9 cellular contexts compared by ENCODE assay signal in the genomic region with DNA sequence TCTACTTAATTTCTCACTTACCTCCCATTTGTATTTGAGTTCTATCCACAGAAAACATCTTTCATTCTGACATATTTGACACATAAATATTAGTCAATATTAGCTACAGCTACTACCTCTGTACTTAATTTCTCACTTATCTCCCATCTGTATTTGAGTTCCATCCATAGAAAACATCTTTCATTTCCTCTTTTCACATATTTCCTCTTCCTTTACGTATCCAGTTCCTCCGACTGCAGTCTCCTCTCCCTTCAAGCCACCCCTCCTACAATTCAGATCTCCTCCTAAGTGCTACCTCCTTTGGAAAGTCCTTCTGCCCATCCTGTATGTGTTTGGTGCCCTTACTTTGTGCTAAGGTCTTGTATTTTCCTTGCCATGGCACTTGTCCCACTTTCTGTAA. TPM values are rescaled to one million over a fixed set of nuclear protein-coding genes. Genes with fewer than 3 reads are reported as not detected.
DNase-seq lines count a peak whose midpoint lies in the region; ATAC-seq, FAIRE-seq and TF ChIP-seq lines count a peak whose summit lies in the region.
"Had no signal": no experiment of that assay in that cellular context is flagged by ENCODE, and none has a peak within 500 bp of the region (broad histone marks: within the 10 kb centered on the region; RNA-seq: fewer than 3 reads in every experiment).

No MANE protein-coding gene starts in this region.

- H4K20me1 ChIP-seq in KMS-11 (ENCODE audit: insufficient read depth) = no peaks in the 10 kb centered on the region

- no peak for TF ChIP-seq CTCF in CD14-positive monocyte (IDR thresholded peaks at IDR 0.05)
- TF ChIP-seq CTCF in KMS-11 (conservative IDR thresholded peaks at IDR 0.05; ENCODE audit: low read depth, low read length) = no peak
- TF ChIP-seq CTCF in bronchial epithelial cell (IDR thresholded peaks at IDR 0.05; ENCODE audit: insufficient read depth, low read length, severe bottlenecking) = no peak
- no peak for TF ChIP-seq CTCF in lower leg skin (IDR thresholded peaks at IDR 0.05)

- FAIRE-seq in bronchial epithelial cell (lab: Jason Lieb, UNC) = no peak

- H3K27ac Mint-ChIP-seq in CD14-positive monocyte = peak overlapping the region; percentile 57 to 90 (median 76)
- H3K27ac Mint-ChIP-seq in natural killer cell treated with Interleukin-12 subunit alpha and Interleukin-12 subunit beta and Interleukin-15 and Interleukin-18, amount 100 ng/mL, for 72 hours = peak overlapping the region; percentile 96 to 100

- H3K4me3 Mint-ChIP-seq in CD14-positive monocyte = peak overlapping the region; percentile 99 to 100
- H3K4me3 Mint-ChIP-seq in natural killer cell treated with Interleukin-12 subunit alpha and Interleukin-12 subunit beta and Interleukin-15 and Interleukin-18, amount 100 ng/mL, for 72 hours = peak overlapping the region; percentile 99

- H3K9ac ChIP-seq in KMS-11 = no peak overlapping the region

- H3K4me3 ChIP-seq in KMS-11 (IDR thresholded peaks at IDR 0.05; ENCODE audit: insufficient read depth, low read depth, low read length) = no peak overlapping the region
- peak overlapping the region; percentile 59 for H3K4me3 ChIP-seq in bronchial epithelial cell (ENCODE audit: low read depth, low read length)
- H3K4me3 ChIP-seq in lower leg skin (ENCODE audit: low read depth, poor library complexity, severe bottlenecking) = no peak overlapping the region
- H3K4me3 ChIP-seq: mucosa of descending colon had no signal

- no peaks in the 10 kb centered on the region for H3K36me3 ChIP-seq in KMS-11 (ENCODE audit: insufficient read depth)
- peaks cover 5% of the 10 kb centered on the region for H3K36me3 ChIP-seq in bronchial epithelial cell (ENCODE audit: control insufficient read depth, insufficient read depth, low read length)

- H3K27ac ChIP-seq in KMS-11 = no peak overlapping the region

- DNase-seq in CD14-positive monocyte (ENCODE audit: low spot score) = no peak
- DNase-seq in bronchial epithelial cell (ENCODE audit: low read depth) = no peak
- no peak for DNase-seq in natural killer cell treated with Interleukin-12 subunit alpha and Interleukin-12 subunit beta and Interleukin-15 and Interleukin-18, amount 100 ng/mL, for 72 hours (ENCODE audit: low spot score)
- DNase-seq in lower leg skin (ENCODE audit: low spot score in 2 of 2) = no peak
- no peak for DNase-seq in DMS79 treated with DMSO at 0.1 percent for 48 hours (lab: John Stamatoyannopoulos, UW)
- DNase-seq in stimulated activated CD4-positive, alpha-beta T cell treated with anti-CD3 and anti-CD28 coated beads, Interleukin-4, amount 100 ng/mL, for 1 hour = no peak
- no peak for DNase-seq in activated naive CD4-positive, alpha-beta T cell treated with Interleukin-2 at 50 U/mL for 16 hours
- DNase-seq: mucosa of descending colon had no signal

- H3K4me1 ChIP-seq in KMS-11 (ENCODE audit: low read depth, poor library complexity, severe bottlenecking) = peaks cover 29% of the 10 kb centered on the region

- intact Hi-C loops in CD14-positive monocyte (cut with micrococcal nuclease) (no loop called here), lower leg skin (cut with DNase I; ENCODE audit: low total_unique reads) (no loop called here)

- H3K27me3 ChIP-seq in KMS-11 (ENCODE audit: insufficient read depth, low read depth) (no peaks in the 10 kb centered on the region), bronchial epithelial cell (ENCODE audit: control insufficient read depth, insufficient read depth, low read length) (no peaks in the 10 kb centered on the region)

- no peaks in the 10 kb centered on the region for H3K9me3 Mint-ChIP-seq in CD14-positive monocyte
- H3K9me3 Mint-ChIP-seq in natural killer cell treated with Interleukin-12 subunit alpha and Interleukin-12 subunit beta and Interleukin-15 and Interleukin-18, amount 100 ng/mL, for 72 hours = no peaks in the 10 kb centered on the region

- peaks cover 11 to 21% of the 10 kb centered on the region in 2 donors for H3K36me3 Mint-ChIP-seq in CD14-positive monocyte
- H3K36me3 Mint-ChIP-seq in natural killer cell treated with Interleukin-12 subunit alpha and Interleukin-12 subunit beta and Interleukin-15 and Interleukin-18, amount 100 ng/mL, for 72 hours = peaks cover 17% of the 10 kb centered on the region

- TF ChIP-seq POLR2A in lower leg skin (IDR thresholded peaks at IDR 0.05) = no peak

- H2AFZ ChIP-seq in KMS-11 (ENCODE audit: low read depth) = no peak overlapping the region

- H3K4me2 ChIP-seq in KMS-11 = peak overlapping the region; percentile 88

- no peaks in the 10 kb centered on the region for H3K27me3 Mint-ChIP-seq in CD14-positive monocyte (ENCODE audit: low read depth in 3 of 3)
- no peaks in the 10 kb centered on the region for H3K27me3 Mint-ChIP-seq in natural killer cell treated with Interleukin-12 subunit alpha and Interleukin-12 subunit beta and Interleukin-15 and Interleukin-18, amount 100 ng/mL, for 72 hours

- WGBS in lower leg skin, 2 donors = 62 to 79% methylated on average over 2 of the region's 2 CpGs

- no peak for ATAC-seq in natural killer cell treated with Interleukin-12 subunit alpha and Interleukin-12 subunit beta and Interleukin-15 and Interleukin-18, amount 100 ng/mL, for 72 hours

- peaks cover 34% of the 10 kb centered on the region for H3K4me1 Mint-ChIP-seq in CD14-positive monocyte
- H3K4me1 Mint-ChIP-seq in natural killer cell treated with Interleukin-12 subunit alpha and Interleukin-12 subunit beta and Interleukin-15 and Interleukin-18, amount 100 ng/mL, for 72 hours (ENCODE audit: low read depth in 2 of 2) = peaks cover 33 to 37% of the 10 kb centered on the region in 2 donors

- H3K79me2 ChIP-seq in KMS-11 (ENCODE audit: insufficient read depth, low read depth) = peaks cover 43% of the 10 kb centered on the region

RNA-seq across cellular contexts. Expression of a gene that starts 1.6 kb away (rescaled TPM):
- 10 to 100 TPM; 16.9 to 18.3 TPM for polyA plus RNA-seq in CD14-positive monocyte
- total RNA-seq in bronchial epithelial cell = 21.9 and 26.5 TPM in 2 replicates
- 10 to 100 TPM; 19.9 to 20.1 TPM for total RNA-seq in natural killer cell treated with Interleukin-12 subunit alpha and Interleukin-12 subunit beta and Interleukin-15 and Interleukin-18, amount 100 ng/mL, for 72 hours
- total RNA-seq in lower leg skin = 10 to 100 TPM in 3 of 4 donors, 1 to 10 TPM in 1; 8.7 to 12.7 (median 11.8) TPM

RNA-seq across cellular contexts. Expression of a gene that starts 1.8 kb away (rescaled TPM):
- 10 to 100 TPM; 14.5 to 18.9 TPM for polyA plus RNA-seq in CD14-positive monocyte
- total RNA-seq in bronchial epithelial cell (24.7 and 29.8 TPM in 2 replicates), lower leg skin (10 to 100 TPM; 10.3 to 17.8 (median 13.7) TPM)
- 10 to 100 TPM; 29.1 to 32.6 TPM for total RNA-seq in natural killer cell treated with Interleukin-12 subunit alpha and Interleukin-12 subunit beta and Interleukin-15 and Interleukin-18, amount 100 ng/mL, for 72 hours
